In the genomic region with DNA sequence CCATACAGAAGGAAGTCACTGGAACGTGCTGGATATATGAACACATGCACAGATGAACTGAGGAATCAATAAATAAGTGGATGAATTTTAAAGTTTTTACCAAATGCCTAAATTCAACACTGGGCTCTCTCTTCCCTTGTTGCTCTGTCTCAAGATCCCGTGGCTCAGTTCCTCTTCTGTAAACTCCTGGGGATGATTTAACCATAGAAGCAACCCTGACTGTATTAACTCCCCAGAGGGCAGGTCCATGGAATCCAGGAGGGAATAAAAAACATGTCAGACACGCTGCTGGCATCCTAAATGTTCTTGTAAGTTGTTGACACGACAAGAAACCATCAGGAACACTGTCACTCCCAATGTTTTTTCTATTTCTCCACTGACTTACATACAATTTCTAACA, we compare ENCODE assay signal across 1 cellular context.
TF ChIP-seq lines count a peak whose summit lies in the region.

No MANE protein-coding gene starts in this region.

TF ChIP-seq in IMR-90, 13 proteins besides CTCF, POLR2A, EP300 and RAD21:
- TF ChIP-seq MAZ (IDR thresholded peaks at IDR 0.05; ENCODE audit: borderline replicate concordance, low read depth, low read length), result no peak
- TF ChIP-seq, protein P1, sequence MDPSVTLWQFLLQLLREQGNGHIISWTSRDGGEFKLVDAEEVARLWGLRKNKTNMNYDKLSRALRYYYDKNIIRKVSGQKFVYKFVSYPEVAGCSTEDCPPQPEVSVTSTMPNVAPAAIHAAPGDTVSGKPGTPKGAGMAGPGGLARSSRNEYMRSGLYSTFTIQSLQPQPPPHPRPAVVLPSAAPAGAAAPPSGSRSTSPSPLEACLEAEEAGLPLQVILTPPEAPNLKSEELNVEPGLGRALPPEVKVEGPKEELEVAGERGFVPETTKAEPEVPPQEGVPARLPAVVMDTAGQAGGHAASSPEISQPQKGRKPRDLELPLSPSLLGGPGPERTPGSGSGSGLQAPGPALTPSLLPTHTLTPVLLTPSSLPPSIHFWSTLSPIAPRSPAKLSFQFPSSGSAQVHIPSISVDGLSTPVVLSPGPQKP (IDR thresholded peaks at IDR 0.05; ENCODE audit: borderline replicate concordance, low read depth, low read length), result no peak
- no peak for TF ChIP-seq RCOR1 (IDR thresholded peaks at IDR 0.05; ENCODE audit: insufficient replicate concordance, low read length)
- TF ChIP-seq MXI1 (IDR thresholded peaks at IDR 0.05; ENCODE audit: borderline replicate concordance, low read depth, low read length), result no peak
- TF ChIP-seq NFE2L2 (IDR thresholded peaks at IDR 0.05; ENCODE audit: low read depth, low read length), result no peak
TF ChIP-seq in IMR-90: peak in this region for 0.
